1 cellular context compared by ENCODE assay signal in genomic region chr5:151414536-151414935, GRCh38.
TF ChIP-seq lines count a peak whose summit lies in the region.

No MANE protein-coding gene starts in this region.

TF ChIP-seq in SK-N-SH treated with all-trans-retinoic acid at 6 μM for 48 hours, 23 proteins besides CTCF, POLR2A, EP300 and RAD21:
- TF ChIP-seq TSHZ2 (CRISPR knock-in tag; IDR thresholded peaks at IDR 0.05) = no peak
- no peak for TF ChIP-seq GLIS3 (CRISPR knock-in tag; IDR thresholded peaks at IDR 0.05)
- no peak for TF ChIP-seq ISL1 (CRISPR knock-in tag; IDR thresholded peaks at IDR 0.05)
- TF ChIP-seq ESRRG (CRISPR knock-in tag; IDR thresholded peaks at IDR 0.05) = no peak
- TF ChIP-seq TOX (CRISPR knock-in tag; IDR thresholded peaks at IDR 0.05; ENCODE audit: borderline replicate concordance) = no peak
- TF ChIP-seq ZFP30 (CRISPR knock-in tag; IDR thresholded peaks at IDR 0.05) = no peak
- TF ChIP-seq ZNF70 (CRISPR knock-in tag; IDR thresholded peaks at IDR 0.05) = no peak
- TF ChIP-seq RARB (CRISPR knock-in tag; IDR thresholded peaks at IDR 0.05) = no peak
- TF ChIP-seq CSDC2 (CRISPR knock-in tag; IDR thresholded peaks at IDR 0.05) = no peak
